In the genomic region with DNA sequence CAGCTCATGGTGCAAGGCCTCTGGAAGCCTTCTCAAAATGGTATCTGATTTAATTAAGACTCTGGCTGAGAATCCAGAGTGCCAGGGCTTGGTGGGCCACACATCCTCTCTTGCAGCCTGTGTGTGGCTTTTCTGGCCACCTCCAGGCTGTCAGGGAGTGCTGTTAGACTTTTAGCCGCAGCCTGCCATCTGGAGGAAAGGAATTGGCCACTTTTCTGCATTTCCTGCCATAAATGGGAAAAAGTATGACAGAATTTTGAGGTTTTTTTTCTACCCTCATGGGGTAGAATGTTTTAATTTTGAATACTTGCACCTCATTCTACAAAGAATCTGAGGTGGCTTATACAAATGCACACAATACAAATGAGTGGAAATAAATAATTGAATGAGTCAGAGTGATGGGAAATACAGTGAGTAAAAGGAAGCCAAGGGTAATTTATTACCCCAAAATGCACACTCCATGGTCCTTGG, we compare ENCODE assay signal across 1 cellular context.
TF ChIP-seq lines count a peak whose summit lies in the region.

No MANE protein-coding gene starts in this region.

TF ChIP-seq in endothelial cell of umbilical vein, 7 proteins besides CTCF, POLR2A, EP300 and RAD21:
- peak; percentile 21 for TF ChIP-seq FOS (IDR thresholded peaks at IDR 0.05; ENCODE audit: borderline replicate concordance, insufficient read depth, low read length)
- TF ChIP-seq, protein P1, sequence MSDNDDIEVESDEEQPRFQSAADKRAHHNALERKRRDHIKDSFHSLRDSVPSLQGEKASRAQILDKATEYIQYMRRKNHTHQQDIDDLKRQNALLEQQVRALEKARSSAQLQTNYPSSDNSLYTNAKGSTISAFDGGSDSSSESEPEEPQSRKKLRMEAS (IDR thresholded peaks at IDR 0.05; ENCODE audit: insufficient read depth, insufficient read length), result no peak
- TF ChIP-seq GATA2 (IDR thresholded peaks at IDR 0.05; ENCODE audit: insufficient read depth, insufficient read length, low read depth, low read length), result no peak
- TF ChIP-seq MYC (IDR thresholded peaks at IDR 0.05; ENCODE audit: low read depth, low read length), result no peak
